Comparison of ENCODE assay signal across 13 cellular contexts in genomic region chr6:57262491-57262890, GRCh38. TPM values are rescaled to one million over a fixed set of nuclear protein-coding genes. Genes with fewer than 3 reads are reported as not detected.
DNase-seq lines count a peak whose midpoint lies in the region; ATAC-seq and TF ChIP-seq lines count a peak whose summit lies in the region.
"Had no signal": no experiment of that assay in that cellular context is flagged by ENCODE, and none has a peak within 500 bp of the region (broad histone marks: within the 10 kb centered on the region; RNA-seq: fewer than 3 reads in every experiment).

No MANE protein-coding gene starts in this region.

- H3K4me1 ChIP-seq in PC-3 (ENCODE audit: insufficient read depth, low read length) (peaks cover 41% of the 10 kb centered on the region), esophagus squamous epithelium (peaks cover 0 to 18% (median 7%) of the 10 kb centered on the region in 3 donors), mucosa of descending colon (ENCODE audit: low read depth) (no peaks in the 10 kb centered on the region), thyroid gland (peaks cover 36 to 42% of the 10 kb centered on the region in 2 donors)
- H3K4me1 ChIP-seq: parathyroid adenoma had no signal

- POLR2A ChIA-PET in PC-3 (lab: Charles Lee; ENCODE audit: unreplicated experiment) = no interaction called here
- POLR2A ChIA-PET in naive thymus-derived CD8-positive, alpha-beta T cell (lab: Charles Lee) = no interaction called here

- H3K27ac ChIP-seq in PC-3 (ENCODE audit: low read length) (peak overlapping the region; percentile 43), esophagus squamous epithelium (peak overlapping the region in 3 of 4 donors; percentile 73 to 87 (median 77)), thyroid gland (peak overlapping the region; percentile 61 to 99 (median 87))
- H3K27ac ChIP-seq: parathyroid adenoma had no signal

- H3K4me2 ChIP-seq in PC-3 (ENCODE audit: low read length) = peak overlapping the region; percentile 52; the same call in 1 of the 2 replicates

- H3K36me3 ChIP-seq in PC-3 (ENCODE audit: low read depth, low read length) (no peaks in the 10 kb centered on the region), esophagus squamous epithelium (no peaks in the 10 kb centered on the region), mucosa of descending colon (ENCODE audit: low read depth) (no peaks in the 10 kb centered on the region), thyroid gland (no peaks in the 10 kb centered on the region)

- BruUV-seq in PC-3 (replicated peaks; lab: Mats Ljungman, UMichigan) = no TSS peak

- no peak overlapping the region for H2AFZ ChIP-seq in PC-3 (ENCODE audit: low read length)
- H2AFZ ChIP-seq: parathyroid adenoma had no signal

- CTCF ChIA-PET in PC-3 (lab: Charles Lee) = no interaction called here

- H3K27ac Mint-ChIP-seq in naive thymus-derived CD8-positive, alpha-beta T cell = no peak overlapping the region

- 42 to 49% methylated on average over 2 of the region's 2 CpGs for WGBS in esophagus squamous epithelium, 2 donors
- 22 to 38% methylated on average over 2 of the region's 2 CpGs for WGBS in thyroid gland, 2 donors

- H3K79me2 ChIP-seq in PC-3 (ENCODE audit: low read length) = no peaks in the 10 kb centered on the region
- H3K79me2 ChIP-seq: parathyroid adenoma had no signal

- H3K9ac ChIP-seq in PC-3 (ENCODE audit: low read length) = no peak overlapping the region
- H3K9ac ChIP-seq: parathyroid adenoma had no signal

- H3K4me3 Mint-ChIP-seq in naive thymus-derived CD8-positive, alpha-beta T cell = no peak overlapping the region

- H3K4me3 ChIP-seq in PC-3 (ENCODE audit: low read length) = no peak overlapping the region
- no peak overlapping the region for H3K4me3 ChIP-seq in esophagus squamous epithelium
- no peak overlapping the region for H3K4me3 ChIP-seq in mucosa of descending colon
- no peak overlapping the region for H3K4me3 ChIP-seq in thyroid gland (replicated peaks in 1 of 3)

- H3K4me1 Mint-ChIP-seq in naive thymus-derived CD8-positive, alpha-beta T cell = no peaks in the 10 kb centered on the region

- intact Hi-C loops in PC-3 (cut with micrococcal nuclease) (no loop called here), esophagus squamous epithelium (cut with DNase I) (no loop called here), mucosa of descending colon (cut with DNase I, micrococcal nuclease) (no loop called here), thyroid gland (cut with DNase I) (no loop called here)

- H3K9me3 ChIP-seq in PC-3 (ENCODE audit: low read length) (no peaks in the 10 kb centered on the region), esophagus squamous epithelium (no peaks in the 10 kb centered on the region), mucosa of descending colon (no peaks in the 10 kb centered on the region), thyroid gland (no peaks in the 10 kb centered on the region)

- peaks cover 0 to 32% (median 6%) of the 10 kb centered on the region in 5 donors for H3K27me3 Mint-ChIP-seq in naive thymus-derived CD8-positive, alpha-beta T cell

- H4K20me1 ChIP-seq in PC-3 (ENCODE audit: low read length) = no peaks in the 10 kb centered on the region

- DNase-seq in PC-3 (no peak), esophagus squamous epithelium (lab: John Stamatoyannopoulos, UW) (no peak), mucosa of descending colon (peak in 2 of 3 donors; percentile 35 to 51), thyroid gland (peak; percentile 28 to 42), DMS79 treated with DMSO at 0.1 percent for 48 hours (lab: John Stamatoyannopoulos, UW) (no peak), SK-N-DZ (ENCODE audit: low spot score) (no peak)
- DNase-seq in naive thymus-derived CD8-positive, alpha-beta T cell = no peak
- DNase-seq: activated CD8-positive, alpha-beta memory T cell treated with anti-CD3 and anti-CD28 coated beads for 24 hours; NCI-H1417 treated with DMSO at 0.1 percent for 48 hours; NK-92 treated with Interleukin-12 subunit alpha and Interleukin-12 subunit beta, amount 100 ng/mL, for 24 hours; T-helper 2 cell had no signal

- no peak for TF ChIP-seq CTCF in PC-3 (conservative IDR thresholded peaks at IDR 0.05; ENCODE audit: low read depth, low read length)
- TF ChIP-seq CTCF in esophagus squamous epithelium (IDR thresholded peaks at IDR 0.05) = no peak
- no peak for TF ChIP-seq CTCF in mucosa of descending colon (IDR thresholded peaks at IDR 0.05)
- no peak for TF ChIP-seq CTCF in thyroid gland (IDR thresholded peaks at IDR 0.05)

- H3F3A ChIP-seq in PC-3 (ENCODE audit: low read length, unreplicated experiment) = no peaks in the 10 kb centered on the region

- no peak for TF ChIP-seq POLR2A in esophagus squamous epithelium (IDR thresholded peaks at IDR 0.05)
- no peak for TF ChIP-seq POLR2A in thyroid gland (IDR thresholded peaks at IDR 0.05)

- ATAC-seq in PC-3 = no peak
- ATAC-seq in mucosa of descending colon = peak; percentile 58
- no peak for ATAC-seq in naive thymus-derived CD8-positive, alpha-beta T cell
- no peak for ATAC-seq in GM21737 (IDR thresholded peaks at IDR 0.05; ENCODE audit: unreplicated experiment)

- H3K9me2 ChIP-seq in PC-3 (replicated peaks; ENCODE audit: low read length) = no peaks in the 10 kb centered on the region

- H3K27me3 ChIP-seq in PC-3 (ENCODE audit: low read length) (no peaks in the 10 kb centered on the region), esophagus squamous epithelium (peaks cover 0 to 97% (median 0%) of the 10 kb centered on the region in 4 donors), thyroid gland (no peaks in the 10 kb centered on the region)

- H3K36me3 Mint-ChIP-seq in naive thymus-derived CD8-positive, alpha-beta T cell = no peaks in the 10 kb centered on the region

- no peaks in the 10 kb centered on the region for H3K9me3 Mint-ChIP-seq in naive thymus-derived CD8-positive, alpha-beta T cell

RNA-seq across cellular contexts. Expression of gene RAB23, which starts 40.4 kb away (rescaled TPM):
- total RNA-seq in PC-3 (2014; rRNA removed) (8.2 and 11.2 TPM in 2 replicates), esophagus squamous epithelium (10 to 100 TPM in 1 of 4 donors, 1 to 10 TPM in 3; 1.5 to 17.2 (median 5.9) TPM), mucosa of descending colon (100 to 1,000 TPM in 1 of 3 donors, 1 to 10 TPM in 2; 2.9 to 109 (median 8.7) TPM), thyroid gland (10 to 100 TPM; 19.6 to 38.9 (median 27.9) TPM)
- total RNA-seq in naive thymus-derived CD8-positive, alpha-beta T cell = 1 to 10 TPM in 1 of 2 experiments, under 1 TPM in 1; 0.73 to 1.3 TPM
- under 1 TPM; 0.53 to 0.97 (median 0.56) TPM for polyA plus RNA-seq in naive thymus-derived CD8-positive, alpha-beta T cell
- 23.2 and 25.0 TPM in 2 replicates for polyA plus RNA-seq in SK-N-DZ (2014; cell fraction: cytosol; rRNA removed)
- polyA plus RNA-seq in SK-N-DZ (2014; cell fraction: nucleus; rRNA removed) = 14.4 TPM in 2 replicates

RNA-seq across cellular contexts. Expression of gene PRIM2, which starts 54.9 kb away (rescaled TPM):
- total RNA-seq in PC-3 (2014; rRNA removed) (26.1 and 48.4 TPM in 2 replicates), esophagus squamous epithelium (10 to 100 TPM in 2 of 4 donors, 1 to 10 TPM in 2; 4.1 to 10.9 (median 9.8) TPM), mucosa of descending colon (10 to 100 TPM; 11.7 to 16.9 (median 12.7) TPM), thyroid gland (10 to 100 TPM; 11.0 to 16.2 (median 13.3) TPM)
- total RNA-seq in naive thymus-derived CD8-positive, alpha-beta T cell = 10 to 100 TPM; 11.6 to 15.1 TPM
- polyA plus RNA-seq in naive thymus-derived CD8-positive, alpha-beta T cell = 1 to 10 TPM; 8.1 to 9.9 (median 8.4) TPM
- 63.3 and 64.3 TPM in 2 replicates for polyA plus RNA-seq in SK-N-DZ (2014; cell fraction: cytosol; rRNA removed)
- 22.2 and 27.9 TPM in 2 replicates for polyA plus RNA-seq in SK-N-DZ (2014; cell fraction: nucleus; rRNA removed)

Comparison
In these comparisons a context has a peak if more than half of its experiments do, and no peak if none do; other contexts are left out.
1. DNase-seq: peak in mucosa of descending colon (2 of 3) and thyroid gland (2 of 2); none in PC-3 (single experiment), esophagus squamous epithelium (single experiment), DMS79 treated with DMSO at 0.1 percent for 48 hours (single experiment), naive thymus-derived CD8-positive, alpha-beta T cell (0 of 10) and SK-N-DZ (single experiment).
2. Peak in every context shown above with its lines, with median percentiles within 50 percentile points of each other: H3K27ac ChIP-seq.